1 cellular context compared by ENCODE assay signal in genomic region chr11:111871693-111872161, GRCh38.
TF ChIP-seq lines count a peak whose summit lies in the region.

No MANE protein-coding gene starts in this region.

TF ChIP-seq in K562, 482 proteins besides CTCF, POLR2A, EP300 and RAD21 (continued from another document and continues in another):
- TF ChIP-seq CREBBP (IDR thresholded peaks at IDR 0.05; ENCODE audit: low read depth, low read length) (no peak), DDX20 (tag; IDR thresholded peaks at IDR 0.05; ENCODE audit: low read depth) (no peak), ZSCAN29 (IDR thresholded peaks at IDR 0.05) (peak; percentile 51; the same call in 1 of the 2 replicates), MCM3 (IDR thresholded peaks at IDR 0.05) (no peak), TFAP4 (CRISPR knock-in tag; IDR thresholded peaks at IDR 0.05; ENCODE audit: borderline replicate concordance) (no peak), STAG1 (CRISPR knock-in tag; IDR thresholded peaks at IDR 0.05; ENCODE audit: borderline replicate concordance) (no peak), CHD7 (IDR thresholded peaks at IDR 0.05; ENCODE audit: low read depth, low read length) (no peak), EP400 (IDR thresholded peaks at IDR 0.05) (no peak), ZNF165 (CRISPR knock-in tag; IDR thresholded peaks at IDR 0.05; ENCODE audit: borderline replicate concordance) (no peak), NRF1 (conservative IDR thresholded peaks at IDR 0.05 in 1 of 2, IDR thresholded peaks at IDR 0.05 in 1 of 2) (peak; percentile 66 to 73), ZFP36 (IDR thresholded peaks at IDR 0.05; ENCODE audit: low read depth, low read length, partially characterized antibody) (no peak), ZNF398 (CRISPR knock-in tag; IDR thresholded peaks at IDR 0.05) (no peak), SMARCE1 (IDR thresholded peaks at IDR 0.05) (0 out of 2 replicates have a peak, but pooled peaks have one; percentile 12), STAT5A (IDR thresholded peaks at IDR 0.05; ENCODE audit: borderline replicate concordance, low read length) (no peak), KAT2B (IDR thresholded peaks at IDR 0.05; ENCODE audit: low read depth, low read length) (no peak), ZNF431 (CRISPR knock-in tag; IDR thresholded peaks at IDR 0.05) (no peak), CREB5 (CRISPR knock-in tag; IDR thresholded peaks at IDR 0.05) (no peak), POLR2AphosphoS5 (IDR thresholded peaks at IDR 0.05; ENCODE audit: control insufficient read depth, insufficient read depth, low read depth, low read length) (no peak), CBX3 (IDR thresholded peaks at IDR 0.05; ENCODE audit: borderline replicate concordance in 1 of 2, low read length in 2 of 2) (no peak), CBX1 (IDR thresholded peaks at IDR 0.05; ENCODE audit: low read depth) (no peak), SIRT6 (IDR thresholded peaks at IDR 0.05; ENCODE audit: low read depth, low read length) (no peak), TRIM25 (IDR thresholded peaks at IDR 0.05; ENCODE audit: borderline replicate concordance) (0 out of 2 replicates have a peak, but pooled peaks have one; percentile 45), RBBP5 (IDR thresholded peaks at IDR 0.05; ENCODE audit: borderline replicate concordance, insufficient read depth, low read length, poor library complexity, severe bottlenecking) (no peak), ZNF174 (CRISPR knock-in tag; IDR thresholded peaks at IDR 0.05) (no peak), NBN (IDR thresholded peaks at IDR 0.05; ENCODE audit: low read depth) (no peak), MTA1 (IDR thresholded peaks at IDR 0.05; ENCODE audit: borderline replicate concordance) (0 out of 2 replicates have a peak, but pooled peaks have one; percentile 5), IRF9 (tag; IDR thresholded peaks at IDR 0.05) (no peak), BRF2 (IDR thresholded peaks at IDR 0.05; ENCODE audit: borderline replicate concordance, insufficient read depth, insufficient read length) (no peak), ETV5 (CRISPR knock-in tag; IDR thresholded peaks at IDR 0.05; ENCODE audit: low read depth) (no peak), ZNF274 (IDR thresholded peaks at IDR 0.05; ENCODE audit: borderline replicate concordance, low read depth, low read length) (no peak), ZNF232 (CRISPR knock-in tag; IDR thresholded peaks at IDR 0.05) (no peak)
